1 cellular context compared by ENCODE assay signal in genomic region chr16:58628845-58629680, GRCh38.
TF ChIP-seq lines count a peak whose summit lies in the region.

No MANE protein-coding gene starts in this region.

TF ChIP-seq in GM12878, 131 proteins besides CTCF, POLR2A, EP300 and RAD21 (continued from another document):
- TF ChIP-seq NKRF (conservative IDR thresholded peaks at IDR 0.05), result peak; percentile 48; the same call in 1 of the 2 replicates
- no peak for TF ChIP-seq ESRRA (IDR thresholded peaks at IDR 0.05; ENCODE audit: low read length)
- TF ChIP-seq PAX5 (IDR thresholded peaks at IDR 0.05; ENCODE audit: borderline replicate concordance, low read depth, low read length), result peak; percentile 11; the same call in 1 of the 2 replicates
- TF ChIP-seq POLR2AphosphoS5 (IDR thresholded peaks at IDR 0.05; ENCODE audit: low read length), result peak; percentile 71
- TF ChIP-seq SPI1 (IDR thresholded peaks at IDR 0.05; ENCODE audit: borderline replicate concordance, insufficient read depth, low read depth, low read length), result peak; percentile 59; the same call in 1 of the 2 replicates
